In genomic region chr3:44910693-44911092, GRCh38 we compare ENCODE assay signal across 31 cellular contexts. TPM values are rescaled to one million over a fixed set of nuclear protein-coding genes. Genes with fewer than 3 reads are reported as not detected.
"Had no signal": no experiment of that assay in that cellular context is flagged by ENCODE, and none has a peak within 500 bp of the region (broad histone marks: within the 10 kb centered on the region; RNA-seq: fewer than 3 reads in every experiment).

No MANE protein-coding gene starts in this region.

- H3K27me3 ChIP-seq: testis, thyroid gland, tibial nerve, upper lobe of left lung, uterus, vagina had no signal

- H3K4me3 ChIP-seq: stomach, suprapubic skin, testis, thoracic aorta, thyroid gland, tibial artery, tibial nerve, transverse colon, upper lobe of left lung, upper lobe of right lung, uterus, vagina had no signal

- H3K36me3 ChIP-seq: stomach, thoracic aorta, thyroid gland, tibial artery, tibial nerve, transverse colon, upper lobe of left lung, upper lobe of right lung, uterus, vagina had no signal

- H3K4me1 ChIP-seq: stomach, suprapubic skin, testis, thyroid gland, tibial artery, transverse colon, uterus, vagina had no signal

- H3K27ac ChIP-seq: stomach, suprapubic skin, testis, thoracic aorta, thyroid gland, tibial artery, tibial nerve, transverse colon, upper lobe of left lung, upper lobe of right lung, uterus, vagina had no signal

- ATAC-seq: stimulated activated effector memory CD8-positive, alpha-beta T cell treated with anti-CD3 and anti-CD28 coated beads, Interleukin-12 subunit alpha, Interleukin-12 subunit beta, amount 100 ng/mL, for 72 hours; stimulated activated memory B cell treated with anti-CD40 and anti-IgM and Interleukin-4, amounts not matched to agents 10 μg/mL and 1 μg/mL and 100 μg/mL, for 72 hours; stimulated activated naive B cell treated with anti-CD40 and anti-IgM and Interleukin-4, amounts not matched to agents 10 μg/mL and 1 μg/mL and 100 μg/mL, for 72 hours; stimulated activated naive CD8-positive, alpha-beta T cell treated with anti-CD3 and anti-CD28 coated beads, Interleukin-15, amount 100 ng/mL, for 72 hours; stimulated activated naive CD8-positive, alpha-beta T cell treated with anti-CD3 and anti-CD28 coated beads, Interleukin-15, Interleukin-2, amounts not matched to agents 100 U/mL and 50 U/mL, for 24 hours; upper lobe of right lung had no signal

- DNase-seq: stimulated activated CD4-positive, alpha-beta T cell treated with anti-CD3 and anti-CD28 coated beads, Interleukin-2, amount 100 ng/mL, for 48 hours; stimulated activated CD4-positive, alpha-beta T cell treated with anti-CD3 and anti-CD28 coated beads, Interleukin-4, amount 100 ng/mL, for 1 hour; stimulated activated CD4-positive, alpha-beta T cell treated with anti-CD3 and anti-CD28 coated beads, Interleukin-4, amount 100 ng/mL, for 24 hours; stimulated activated CD4-positive, alpha-beta T cell treated with anti-CD3 and anti-CD28 coated beads, Interleukin-4, amount 100 ng/mL, for 4 hours; stimulated activated CD8-positive, alpha-beta memory T cell treated with anti-CD3 and anti-CD28 coated beads, Interleukin-4, amount 100 ng/mL, for 48 hours; stimulated activated naive B cell treated with anti-CD40 and anti-IgM and Interleukin-4, amounts not matched to agents 10 μg/mL and 1 μg/mL and 100 μg/mL, for 72 hours; stimulated activated naive CD4-positive, alpha-beta T cell; stimulated activated naive CD4-positive, alpha-beta T cell treated with Interleukin-2 at 50 U/mL for 16 hours; stimulated activated naive CD8-positive, alpha-beta T cell treated with anti-CD3 and anti-CD28 coated beads, Interleukin-15, amount 100 ng/mL, for 72 hours; stimulated activated naive CD8-positive, alpha-beta T cell treated with anti-CD3 and anti-CD28 coated beads, Interleukin-15, Interleukin-2, amounts not matched to agents 100 U/mL and 50 U/mL, for 24 hours; stomach; substantia nigra; testis; thyroid gland; tibial artery; transverse colon; trophoblast cell; upper lobe of left lung; upper lobe of right lung; uterus had no signal

- H3K9me3 ChIP-seq: suprapubic skin, testis, thoracic aorta, thyroid gland, tibial artery, tibial nerve, transverse colon, upper lobe of left lung, upper lobe of right lung, uterus, vagina had no signal

- FAIRE-seq: urothelium cell line had no signal

RNA-seq across cellular contexts. Expression of gene TGM4, which starts 36.3 kb away (rescaled TPM):
- total RNA-seq: stomach, subcutaneous adipose tissue, temporal lobe, thoracic aorta, tibial nerve, transverse colon, upper lobe of left lung, upper lobe of right lung, ureter, urinary bladder, uterus, vagina had no signal
- polyA plus RNA-seq: stomach, urinary bladder had no signal
